ENCODE assay signal across 21 cellular contexts in genomic region chr13:75407473-75407872, GRCh38.
DNase-seq lines count a peak whose midpoint lies in the region; ATAC-seq, FAIRE-seq and TF ChIP-seq lines count a peak whose summit lies in the region.
"Had no signal": no experiment of that assay in that cellular context is flagged by ENCODE, and none has a peak within 500 bp of the region (broad histone marks: within the 10 kb centered on the region; RNA-seq: fewer than 3 reads in every experiment).

No MANE protein-coding gene starts in this region.

- no peaks in the 10 kb centered on the region for H3K9me2 ChIP-seq in DOHH2 (replicated peaks; ENCODE audit: control insufficient read depth, low read length)

- H3K9me3 Mint-ChIP-seq in neural progenitor cell: peaks cover 7% of the 10 kb centered on the region

- intact Hi-C loops in heart left ventricle (cut with DNase I): loop anchor here in 3 of 10 donors (5.0 kb wide), 4 partner anchors 35 to 75 kb away; partner anchors contain the start of gene TBC1D4 (in 1 of the 3)
- intact Hi-C loops in left cardiac atrium (cut with DNase I): no loop called here
- intact Hi-C loops in GM12878 (cut with micrococcal nuclease; ENCODE audit: unreplicated experiment): no loop called here
- intact Hi-C loops in pancreas (cut with DNase I): no loop called here
- intact Hi-C loops in left colon (cut with DNase I, micrococcal nuclease): no loop called here

- H3K9ac ChIP-seq in GM12878 (ENCODE audit: control insufficient read depth, insufficient read depth, low read length): no peak overlapping the region
- H3K9ac ChIP-seq in neural progenitor cell: no peak overlapping the region
- H3K9ac ChIP-seq: KMS-11 had no signal

- H3K27ac Mint-ChIP-seq in neural progenitor cell: no peak overlapping the region

- no peaks in the 10 kb centered on the region for H3K27me3 ChIP-seq in heart left ventricle
- no peaks in the 10 kb centered on the region for H3K27me3 ChIP-seq in DOHH2 (ENCODE audit: control insufficient read depth, low read length)
- H3K27me3 ChIP-seq in GM12878 (replicated peaks in 1 of 2; ENCODE audit: control insufficient read depth in 2 of 2, insufficient read depth in 2 of 2, low read length in 1 of 2): no peaks in the 10 kb centered on the region
- no peaks in the 10 kb centered on the region for H3K27me3 ChIP-seq in pancreas
- no peaks in the 10 kb centered on the region for H3K27me3 ChIP-seq in neural progenitor cell
- H3K27me3 ChIP-seq: BE2C, SJCRH30 had no signal

- no peaks in the 10 kb centered on the region for H3K27me3 Mint-ChIP-seq in neural progenitor cell (ENCODE audit: insufficient read depth, low read depth)

- 77 to 89% (median 88%) methylated on average over 4 of the region's 4 CpGs for WGBS in heart left ventricle, 4 donors
- 88% methylated on average over 4 of the region's 4 CpGs for WGBS in GM12878 (ENCODE audit: insufficient coverage, insufficient replicate concordance, low lambda C conversion rate, missing lambda C conversion rate)
- 45% methylated on average over 4 of the region's 4 CpGs for WGBS in pancreas, 2 donors

- no peaks in the 10 kb centered on the region for H4K20me1 ChIP-seq in DOHH2 (ENCODE audit: control insufficient read depth, insufficient read depth, low read depth, low read length)
- no peaks in the 10 kb centered on the region for H4K20me1 ChIP-seq in GM12878 (ENCODE audit: control insufficient read depth, insufficient read depth)
- H4K20me1 ChIP-seq in neural progenitor cell (ENCODE audit: low read depth): no peaks in the 10 kb centered on the region

- H3F3A ChIP-seq in DOHH2 (ENCODE audit: control insufficient read depth, insufficient read depth) (peaks cover 56% of the 10 kb centered on the region), neural progenitor cell (ENCODE audit: low read depth) (no peaks in the 10 kb centered on the region)

- H3K27ac ChIP-seq in heart left ventricle: peak overlapping the region in 8 of 12 donors; percentile 44 to 86 (median 72)
- H3K27ac ChIP-seq in DOHH2 (ENCODE audit: low read depth, low read length): peak overlapping the region; percentile 97
- H3K27ac ChIP-seq in GM12878 (ENCODE audit: control insufficient read depth, insufficient read depth): no peak overlapping the region
- no peak overlapping the region for H3K27ac ChIP-seq in pancreas
- no peak overlapping the region for H3K27ac ChIP-seq in neural progenitor cell
- H3K27ac ChIP-seq: KMS-11, SJCRH30 had no signal

- no peak overlapping the region for H3K4me3 ChIP-seq in heart left ventricle
- peak overlapping the region; percentile 70 for H3K4me3 ChIP-seq in DOHH2 (ENCODE audit: low read length)
- H3K4me3 ChIP-seq in GM12878: no peak overlapping the region
- H3K4me3 ChIP-seq in pancreas: no peak overlapping the region
- H3K4me3 ChIP-seq in neural progenitor cell: no peak overlapping the region
- H3K4me3 ChIP-seq: SJCRH30 had no signal

- no peak for FAIRE-seq in GM12878 (lab: Jason Lieb, UNC)
- FAIRE-seq in pancreas (lab: Jason Lieb, UNC): no peak
- no peak for FAIRE-seq in RCC 7860 (lab: Jason Lieb, UNC)

- H3K36me3 Mint-ChIP-seq in neural progenitor cell: peaks cover 1% of the 10 kb centered on the region

- H2AFZ ChIP-seq in GM12878 (ENCODE audit: control insufficient read depth, low read depth, low read length) (no peak overlapping the region), neural progenitor cell (replicated peaks) (no peak overlapping the region)

- H3K79me2 ChIP-seq in DOHH2 (ENCODE audit: control insufficient read depth, low read length): peaks cover 93% of the 10 kb centered on the region
- H3K79me2 ChIP-seq in GM12878 (ENCODE audit: control insufficient read depth, insufficient read depth, low read length): peaks cover 3% of the 10 kb centered on the region; the same call in 1 of the 2 replicates
- peaks cover 5% of the 10 kb centered on the region for H3K79me2 ChIP-seq in neural progenitor cell (ENCODE audit: low read depth)

- TF ChIP-seq CTCF in heart left ventricle (IDR thresholded peaks at IDR 0.05) (no peak), DOHH2 (IDR thresholded peaks at IDR 0.05; ENCODE audit: low read depth, low read length, poor library complexity, severe bottlenecking) (no peak), GM12878 (IDR thresholded peaks at IDR 0.05 in 2 of 3, conservative IDR thresholded peaks at IDR 0.05 in 1 of 3; ENCODE audit: control insufficient read depth in 2 of 3, extremely low read depth in 1 of 3, insufficient read depth in 1 of 3, low read depth in 3 of 3, low read length in 3 of 3) (no peak), pancreas (IDR thresholded peaks at IDR 0.05) (no peak), neural progenitor cell (IDR thresholded peaks at IDR 0.05) (no peak)

- peaks cover 0 to 44% (median 24%) of the 10 kb centered on the region in 12 donors for H3K4me1 ChIP-seq in heart left ventricle
- peaks cover 81% of the 10 kb centered on the region for H3K4me1 ChIP-seq in DOHH2 (ENCODE audit: control insufficient read depth, low read length)
- H3K4me1 ChIP-seq in GM12878 (ENCODE audit: control insufficient read depth, insufficient read depth, low read length): no peaks in the 10 kb centered on the region
- H3K4me1 ChIP-seq in pancreas: peaks cover 0 to 7% (median 0%) of the 10 kb centered on the region in 3 donors
- peaks cover 12% of the 10 kb centered on the region for H3K4me1 ChIP-seq in neural progenitor cell

- H3K9me3 ChIP-seq in heart left ventricle (no peaks in the 10 kb centered on the region), DOHH2 (ENCODE audit: control insufficient read depth, insufficient read depth, low read length) (no peaks in the 10 kb centered on the region), GM12878 (replicated peaks; ENCODE audit: control insufficient read depth, insufficient read depth, low read length) (no peaks in the 10 kb centered on the region), pancreas (no peaks in the 10 kb centered on the region), neural progenitor cell (ENCODE audit: low read depth) (no peaks in the 10 kb centered on the region)
- H3K9me3 ChIP-seq: BE2C, SJCRH30 had no signal

- DNase-seq in heart left ventricle (no peak), left cardiac atrium (no peak), GM12878 (ENCODE audit: low read depth, low spot score) (no peak), pancreas (peak in 4 of 6 donors; percentile 21 to 49 (median 33)), neural progenitor cell (ENCODE audit: low spot score) (no peak), left colon (no peak), RCC 7860 (ENCODE audit: low spot score) (no peak)
- DNase-seq: 8988T, ACHN, BE2C, IMR-90, MM.1S, NCI-H2029, NCI-H446, NCI-H524 treated with DMSO at 0.1 percent for 48 hours, NCI-H774 had no signal

- no peak for TF ChIP-seq RAD21 in GM12878 (IDR thresholded peaks at IDR 0.05; ENCODE audit: insufficient read depth, low read depth, low read length)

- RAD21 ChIA-PET in GM12878 (lab: Charles Lee; ENCODE audit: unreplicated experiment): no interaction called here

- ATAC-seq in heart left ventricle (no peak), left cardiac atrium (no peak), GM12878 (no peak), pancreas (peak; percentile 62 to 86 (median 81)), left colon (no peak)
- ATAC-seq: HCT116, SK-N-SH treated with all-trans-retinoic acid at 6 μM for 48 hours had no signal

- H3K4me2 ChIP-seq in DOHH2 (ENCODE audit: low read length) (peak overlapping the region; percentile 81), GM12878 (ENCODE audit: control insufficient read depth, insufficient read depth) (no peak overlapping the region), neural progenitor cell (no peak overlapping the region)
- H3K4me2 ChIP-seq: KMS-11 had no signal

- SMC1A ChIA-PET in GM12878 (lab: Charles Lee; ENCODE audit: uncharacterized antibody, unreplicated experiment): interaction anchor here (1.3 kb wide), 1 partner anchor 31 kb away, joined by 3 read pairs; no protein-coding TSS in a partner anchor

- no peak overlapping the region for H3K4me3 Mint-ChIP-seq in neural progenitor cell

- TF ChIP-seq POLR2A in heart left ventricle (IDR thresholded peaks at IDR 0.05): no peak
- no peak for TF ChIP-seq POLR2A in GM12878 (IDR thresholded peaks at IDR 0.05; ENCODE audit: low read depth, low read length)

- no TSS peak for BruUV-seq in GM12878 (replicated peaks; lab: Mats Ljungman, UMichigan)

- H3K4me1 Mint-ChIP-seq in neural progenitor cell: peaks cover 36% of the 10 kb centered on the region

- CTCF ChIA-PET in GM12878 (lab: Yijun Ruan, JAX): interaction anchor here (0.6 kb wide), 1 partner anchor 68 kb away, joined by 3 read pairs; no protein-coding TSS in a partner anchor

- POLR2A ChIA-PET in GM12878 (lab: Charles Lee): interaction anchor here (0.7 kb wide), 1 partner anchor 83 kb away, joined by 3 read pairs; no protein-coding TSS in a partner anchor

- no peaks in the 10 kb centered on the region for H3K36me3 ChIP-seq in heart left ventricle
- H3K36me3 ChIP-seq in DOHH2 (ENCODE audit: control insufficient read depth, low read length): peaks cover 15% of the 10 kb centered on the region
- H3K36me3 ChIP-seq in GM12878 (ENCODE audit: control insufficient read depth in 2 of 2, insufficient read depth in 2 of 2, low read length in 1 of 2): no peaks in the 10 kb centered on the region
- no peaks in the 10 kb centered on the region for H3K36me3 ChIP-seq in pancreas
- H3K36me3 ChIP-seq in neural progenitor cell: no peaks in the 10 kb centered on the region
- H3K36me3 ChIP-seq: BE2C, SJCRH30 had no signal

- in situ Hi-C loops in GM12878 (cut with MboI): no loop called here

- no peak for TF ChIP-seq EP300 in GM12878 (IDR thresholded peaks at IDR 0.05; ENCODE audit: borderline replicate concordance in 1 of 2, control insufficient read depth in 1 of 2, low read depth in 2 of 2, low read length in 2 of 2)

TF ChIP-seq in GM12878, 131 proteins besides CTCF, POLR2A, EP300 and RAD21:
- peak; percentile 27; the same call in 1 of the 2 replicates for TF ChIP-seq RUNX3 (IDR thresholded peaks at IDR 0.05; ENCODE audit: low read length)
- TF ChIP-seq ZNF384 (IDR thresholded peaks at IDR 0.05; ENCODE audit: borderline replicate concordance, low read depth, low read length): no peak
- TF ChIP-seq FOXK2 (IDR thresholded peaks at IDR 0.05): no peak
TF ChIP-seq in GM12878: peak in this region for 1.

Comparison
In these comparisons a context has a peak if more than half of its experiments do, and no peak if none do; other contexts are left out.
1. ATAC-seq: peak in pancreas (4 of 4); none in heart left ventricle (0 of 4), left cardiac atrium (0 of 2), GM12878 (single experiment) and left colon (single experiment).
2. DNase-seq: peak in pancreas (4 of 6); none in heart left ventricle (0 of 5), left cardiac atrium (single experiment), GM12878 (single experiment), neural progenitor cell (single experiment), left colon (0 of 2) and RCC 7860 (single experiment).
3. H3K27ac ChIP-seq: peak in heart left ventricle (8 of 12) and DOHH2 (single experiment); none in GM12878 (single experiment), pancreas (0 of 4) and neural progenitor cell (single experiment).